In genomic region chr3:27675287-27675686, GRCh38 we compare ENCODE assay signal across 16 cellular contexts. TPM values are rescaled to one million over a fixed set of nuclear protein-coding genes. Genes with fewer than 3 reads are reported as not detected.
DNase-seq lines count a peak whose midpoint lies in the region; ATAC-seq, FAIRE-seq and TF ChIP-seq lines count a peak whose summit lies in the region.
"Had no signal": no experiment of that assay in that cellular context is flagged by ENCODE, and none has a peak within 500 bp of the region (broad histone marks: within the 10 kb centered on the region; RNA-seq: fewer than 3 reads in every experiment).

No MANE protein-coding gene starts in this region.

- no peak overlapping the region for H2AFZ ChIP-seq in K562 (ENCODE audit: low read depth, low read length)

- TF ChIP-seq POLR2A in K562 (conservative IDR thresholded peaks at IDR 0.05) (no peak), uterus (IDR thresholded peaks at IDR 0.05) (no peak), H54 (IDR thresholded peaks at IDR 0.05; ENCODE audit: low read depth, low read length) (no peak)

- no peak for TF ChIP-seq EP300 in K562 (IDR thresholded peaks at IDR 0.05; ENCODE audit: low read length)

- BruUV-seq in K562 (replicated peaks; lab: Mats Ljungman, UMichigan), result no TSS peak

- no peak overlapping the region for H3K4me2 ChIP-seq in K562 (ENCODE audit: insufficient read depth, low read length)

- no peaks in the 10 kb centered on the region for H3K79me2 ChIP-seq in K562 (ENCODE audit: control insufficient read depth, insufficient read depth, low read length)

- H3K9me3 ChIP-seq in K562 (replicated peaks; ENCODE audit: control insufficient read depth, insufficient read depth, low read depth, low read length) (no peaks in the 10 kb centered on the region), uterus (no peaks in the 10 kb centered on the region)

- FAIRE-seq in K562 (lab: Jason Lieb, UNC) (no peak), H54 (lab: Jason Lieb, UNC) (no peak)

- no peak for ATAC-seq in K562
- ATAC-seq: natural killer cell treated with Interleukin-12 subunit alpha and Interleukin-12 subunit beta and Interleukin-15 and Interleukin-18, amount 100 ng/mL, for 72 hours had no signal

- POLR2A ChIA-PET in K562 (lab: Yijun Ruan, JAX), result no interaction called here

- no peaks in the 10 kb centered on the region for H3K36me3 ChIP-seq in K562 (ENCODE audit: control insufficient read depth, insufficient read depth, low read length)
- no peaks in the 10 kb centered on the region for H3K36me3 ChIP-seq in uterus

- H3K4me1 ChIP-seq in K562 (replicated peaks in 1 of 2; ENCODE audit: control insufficient read depth in 2 of 2, insufficient read depth in 2 of 2, low read length in 2 of 2), result no peaks in the 10 kb centered on the region
- no peaks in the 10 kb centered on the region for H3K4me1 ChIP-seq in uterus

- TF ChIP-seq RAD21 in K562 (CRISPR knock-in tag; conservative IDR thresholded peaks at IDR 0.05 in 1 of 2, IDR thresholded peaks at IDR 0.05 in 1 of 2), result no peak

- no peaks in the 10 kb centered on the region for H3K9me1 ChIP-seq in K562 (ENCODE audit: control insufficient read depth, insufficient read depth, low read length)

- intact Hi-C loops in K562 (cut with micrococcal nuclease) (no loop called here), uterus (cut with DNase I; ENCODE audit: low total_unique reads) (no loop called here)

- CTCF ChIA-PET in K562 (lab: Yijun Ruan, JAX; ENCODE audit: low intra/inter-chr PET ratio), result no interaction called here

- H4K20me1 ChIP-seq in K562 (replicated peaks; ENCODE audit: control insufficient read depth, insufficient read depth, low read length), result no peaks in the 10 kb centered on the region

- no peak overlapping the region for H3K9ac ChIP-seq in K562 (ENCODE audit: insufficient read depth in 1 of 2, low read depth in 2 of 2, low read length in 2 of 2)

- in situ Hi-C loops in K562 (cut with MboI), result no loop called here

- H3K27me3 ChIP-seq in K562 (ENCODE audit: control insufficient read depth in 2 of 2, insufficient read depth in 2 of 2, low read length in 2 of 2) (no peaks in the 10 kb centered on the region), uterus (no peaks in the 10 kb centered on the region)

- no peak for TF ChIP-seq CTCF in K562 (IDR thresholded peaks at IDR 0.05 in 2 of 3, conservative IDR thresholded peaks at IDR 0.05 in 1 of 3; ENCODE audit: insufficient read depth in 2 of 3, low read depth in 1 of 3, low read length in 3 of 3)
- no peak for TF ChIP-seq CTCF in uterus (IDR thresholded peaks at IDR 0.05)

- DNase-seq in EL (peak; percentile 36), NCI-H1436 (lab: John Stamatoyannopoulos, UW) (peak; percentile 29), K562 (ENCODE audit: extremely low read depth in 1 of 4, low spot score in 3 of 4) (no peak), iris pigment epithelial cell (ENCODE audit: low read depth) (peak; percentile 69), COLO668 (lab: John Stamatoyannopoulos, UW; ENCODE audit: unreplicated experiment) (no peak), NCI-H128 (lab: John Stamatoyannopoulos, UW; ENCODE audit: unreplicated experiment) (no peak), uterus (no peak), H54 (ENCODE audit: insufficient read length, low spot score) (no peak)
- DNase-seq: activated CD8-positive, alpha-beta memory T cell treated with anti-CD3 and anti-CD28 coated beads for 24 hours; activated naive CD4-positive, alpha-beta T cell treated with anti-CD3 and anti-CD28 coated beads, Interleukin-2, amount 50 U/mL, for 16 hours; CD4-positive, CD25-positive, alpha-beta regulatory T cell; KBM-7; NCI-H510A; SIG-M5 had no signal

- 0% methylated on average over 3 of the region's 3 CpGs for WGBS in K562 (ENCODE audit: insufficient coverage, low coverage, missing lambda C conversion rate)

- H3K27ac ChIP-seq in K562 (ENCODE audit: extremely low read depth, low read depth, low read length) (no peak overlapping the region), uterus (no peak overlapping the region)
- H3K27ac ChIP-seq: skin epidermis had no signal

- no peak overlapping the region for H3K4me3 ChIP-seq in K562
- no peak overlapping the region for H3K4me3 ChIP-seq in uterus
- H3K4me3 ChIP-seq: skin epidermis had no signal

TF ChIP-seq in K562, 482 proteins besides CTCF, POLR2A, EP300 and RAD21:
- TF ChIP-seq NFIC (IDR thresholded peaks at IDR 0.05) (0 out of 2 replicates have a peak, but pooled peaks have one; percentile 6), ZKSCAN1 (IDR thresholded peaks at IDR 0.05; ENCODE audit: low read depth, low read length) (no peak)

RNA-seq across cellular contexts. Expression of gene EOMES, which starts 46.8 kb away (rescaled TPM):
- total RNA-seq in K562 (2011; cell fraction: chromatin; rRNA removed; ENCODE audit: low replicate concordance), result not detected in 2 replicates
- total RNA-seq in K562 (2011; cell fraction: nucleolus; rRNA removed), result not detected in 2 replicates
- total RNA-seq in K562 (2011; cell fraction: nucleoplasm; rRNA removed), result not detected in 2 replicates
- total RNA-seq in K562 (2014; rRNA removed) (not detected in 2 replicates), K562 (2014; rRNA removed; fragmentation: Illumina TruSeq; extraction: Trizol) (not detected in 2 replicates), K562 (2015; rRNA removed; fragmentation: Illumina TruSeq; extraction: Trizol) (not detected in 2 replicates), K562 (2021) (0.07 TPM in 1 of 2 replicates, not detected in the other), uterus (under 1 TPM in 2 of 4 donors, not detected in 2; 0.62 to 0.82 TPM)
- polyA plus RNA-seq in K562 (2011; rRNA removed) (not detected in 2 replicates), K562 (2014; fragmentation: Illumina TruSeq; extraction: Trizol) (not detected in 2 replicates), K562 (2014; fragmentation: Nextera tagmentation; extraction: Ambion mirVana) (not detected), K562 (2014; rRNA removed) (not detected in 2 replicates)
- not detected in 2 replicates for polyA plus RNA-seq in K562 (2011; cell fraction: cytosol; rRNA removed)
- polyA plus RNA-seq in K562 (2011; cell fraction: nucleus; rRNA removed), result not detected in 2 replicates
- polyA plus RNA-seq in K562 (2012), result not detected in 2 replicates
- not detected in 2 replicates for polyA minus RNA-seq in K562 (2011; rRNA and poly(A)+ RNA removed)
- not detected in 2 replicates for polyA minus RNA-seq in K562 (2011; cell fraction: cytosol; rRNA and poly(A)+ RNA removed)
- polyA minus RNA-seq in K562 (2011; cell fraction: nucleus; rRNA and poly(A)+ RNA removed), result not detected in 2 replicates

Comparison
In these comparisons a context has a peak if more than half of its experiments do, and no peak if none do; other contexts are left out.
1. DNase-seq: peak in EL (single experiment), NCI-H1436 (single experiment) and iris pigment epithelial cell (single experiment); none in K562 (0 of 4), COLO668 (single experiment), NCI-H128 (single experiment), uterus (0 of 2) and H54 (single experiment).